8 cellular contexts compared by ENCODE assay signal in genomic region chr1:161749509-161750407, GRCh38. TPM values are rescaled to one million over a fixed set of nuclear protein-coding genes. Genes with fewer than 3 reads are reported as not detected.
A peak's percentile ranks its signal among the peaks of the same experiment; 100 is the strongest.
DNase-seq lines count a peak whose midpoint lies in the region; ATAC-seq, FAIRE-seq and TF ChIP-seq lines count a peak whose summit lies in the region.

TSS of gene DUSP12 (plus strand) at chr1:161749786. CDS start at chr1:161749802, 16 bp downstream.

- H3K9me3 ChIP-seq in kidney (ENCODE audit: control insufficient read depth in 1 of 2, low read length in 2 of 2) = no peaks in the 10 kb centered on the region

- H3K36me3 ChIP-seq in kidney (ENCODE audit: control insufficient read depth in 1 of 2, insufficient read depth in 2 of 2, low read length in 2 of 2) = peaks cover 7 to 22% of the 10 kb centered on the region in 2 donors

- H3K4me3 ChIP-seq in kidney (ENCODE audit: low read length in 2 of 2) = peak within 1 kb of the TSS; percentile 88 to 97

- peak within 1 kb of the TSS; percentile 72 to 74 for H3K9ac ChIP-seq in kidney (ENCODE audit: low read length in 2 of 2)

- peak within 1 kb of the TSS; percentile 87 to 91 for H3K27ac ChIP-seq in kidney (ENCODE audit: low read depth in 2 of 2, low read length in 2 of 2)

- peak; percentile 54 for FAIRE-seq in kidney (lab: Jason Lieb, UNC)

- peak; percentile 19 for TF ChIP-seq CTCF in kidney (IDR thresholded peaks at IDR 0.05; ENCODE audit: borderline replicate concordance, extremely low read depth, insufficient read depth)

- DNase-seq in AML-193 (lab: John Stamatoyannopoulos, UW) (peak; percentile 87 to 94), NCI-H446 treated with DMSO at 0.1 percent for 48 hours (lab: John Stamatoyannopoulos, UW) (peak; percentile 94), cerebellum (ENCODE audit: low spot score) (peak; percentile 94), kidney (peak; percentile 97)
- DNase-seq in activated CD4-positive, alpha-beta T cell treated with anti-CD3 and anti-CD28 coated beads for 1 hour = peak; percentile 74
- peak; percentile 92 for DNase-seq in stimulated activated CD4-positive, alpha-beta T cell treated with anti-CD3 and anti-CD28 coated beads, Interleukin-15, amount 100 ng/mL, for 24 hours

- intact Hi-C loops in kidney (cut with DNase I) = no loop called here

- peaks cover 0 to 2% of the 10 kb centered on the region in 2 donors for H3K4me1 ChIP-seq in kidney (ENCODE audit: control insufficient read depth in 1 of 2, insufficient read depth in 1 of 2, low read depth in 1 of 2, low read length in 2 of 2)

- peak; percentile 97 for ATAC-seq in GM19025 (IDR thresholded peaks at IDR 0.05; ENCODE audit: low read depth, unreplicated experiment)
- ATAC-seq in HG03342 (IDR thresholded peaks at IDR 0.05; ENCODE audit: unreplicated experiment) = peak; percentile 95

RNA-seq across cellular contexts. Expression of gene DUSP12, which starts in this region (rescaled TPM):
- total RNA-seq in cerebellum (70.4 TPM), kidney (21.3 TPM)
- 17.9 TPM for polyA plus RNA-seq in kidney (ENCODE audit: insufficient read depth, low read depth, low replicate concordance)

Comparison
In these comparisons a context has a peak if more than half of its experiments do, and no peak if none do; other contexts are left out.
1. Peak in every context shown above with its lines: DNase-seq, ATAC-seq, H3K4me3 ChIP-seq and H3K27ac ChIP-seq.